ENCODE assay signal across 7 cellular contexts in the genomic region with DNA sequence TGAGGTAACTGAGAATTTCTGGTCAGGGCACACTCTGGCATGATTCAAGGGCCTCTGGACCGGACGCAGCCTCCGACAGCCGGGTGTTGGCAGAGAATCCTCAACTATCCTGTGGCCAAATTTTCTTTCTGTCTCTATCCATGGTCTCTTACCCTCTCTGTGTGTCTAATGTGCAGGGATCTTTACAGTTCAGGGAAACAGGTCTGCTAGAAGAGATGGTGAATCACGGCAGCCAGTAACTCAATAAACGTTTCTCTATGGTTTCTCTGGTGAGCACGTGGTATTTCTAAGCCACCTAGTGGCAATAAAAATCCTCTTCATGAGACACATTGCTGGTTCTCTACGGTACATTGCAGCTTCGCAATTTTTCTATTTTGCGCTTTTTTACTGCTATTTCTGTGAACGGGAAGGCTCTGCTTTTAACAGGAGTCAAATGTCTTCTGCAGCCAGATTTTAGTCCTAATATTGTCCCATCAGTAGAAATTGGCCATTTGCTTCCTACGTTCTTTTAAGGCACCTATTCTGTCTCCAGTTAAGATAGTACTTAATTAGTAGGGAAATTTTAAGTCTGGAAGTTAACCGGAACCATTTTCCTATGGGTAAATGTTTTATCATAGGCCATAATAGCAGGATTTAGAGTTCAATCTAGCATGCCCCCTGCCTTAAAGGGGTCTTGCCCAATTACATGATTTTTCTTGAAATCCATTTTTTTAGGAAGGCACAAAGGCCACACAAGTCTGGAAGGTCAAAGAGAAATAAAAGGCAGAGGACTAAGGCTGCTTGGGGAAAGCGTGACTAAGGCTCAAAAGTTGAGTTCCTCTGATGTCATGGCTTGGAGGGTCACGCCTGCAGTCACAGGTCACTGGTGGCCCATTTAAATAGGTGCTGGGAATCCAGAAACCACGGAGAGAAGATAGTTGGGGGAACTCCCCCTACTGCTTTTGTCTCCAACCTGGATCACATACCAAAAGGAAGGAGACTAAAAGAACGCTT. TPM values are rescaled to one million over a fixed set of nuclear protein-coding genes. Genes with fewer than 3 reads are reported as not detected.
DNase-seq lines count a peak whose midpoint lies in the region; ATAC-seq and TF ChIP-seq lines count a peak whose summit lies in the region.

No MANE protein-coding gene starts in this region.

- intact Hi-C loops in left lung (cut with DNase I), result no loop called here

- no peaks in the 10 kb centered on the region for H3K27me3 ChIP-seq in left lung

- CTCF ChIA-PET in HEK293 (lab: Yijun Ruan, JAX), result interaction anchor here (0.6 to 2.7 kb wide), 4 partner anchors 10 to 242 kb away, joined by 3 to 16 read pairs (median 4); no protein-coding TSS in a partner anchor

- POLR2A ChIA-PET in HEK293 (lab: Yijun Ruan, JAX), result no interaction called here

- H3K4me3 ChIP-seq in HEK293 (ENCODE audit: low read depth, low read length), result no peak overlapping the region
- H3K4me3 ChIP-seq in left lung, result no peak overlapping the region

- no peaks in the 10 kb centered on the region for H3K36me3 ChIP-seq in HEK293 (ENCODE audit: control insufficient read depth in 2 of 2, insufficient read depth in 1 of 2, low read length in 2 of 2)
- no peaks in the 10 kb centered on the region for H3K36me3 ChIP-seq in left lung

- TF ChIP-seq CTCF in HEK293 (tag by site-specific recombination; IDR thresholded peaks at IDR 0.05), result no peak
- TF ChIP-seq CTCF in left lung (IDR thresholded peaks at IDR 0.05), result peak; percentile 57

- H3K4me1 ChIP-seq in HEK293 (ENCODE audit: control insufficient read depth, insufficient read depth, low read length) (peaks cover 6% of the 10 kb centered on the region; the same call in 1 of the 2 replicates), left lung (peaks cover 0 to 21% of the 10 kb centered on the region in 2 donors)

- H3K9me3 ChIP-seq in HEK293 (ENCODE audit: control insufficient read depth, insufficient read depth, low read depth, low read length) (no peaks in the 10 kb centered on the region), left lung (no peaks in the 10 kb centered on the region)

- ATAC-seq in left lung, result peak; percentile 93
- peak; percentile 91 for ATAC-seq in stimulated activated naive CD8-positive, alpha-beta T cell treated with anti-CD3 and anti-CD28 coated beads, Interleukin-15, Interleukin-2, amounts not matched to agents 100 U/mL and 50 U/mL, for 24 hours
- ATAC-seq in HG02759 (IDR thresholded peaks at IDR 0.05; ENCODE audit: unreplicated experiment), result no peak

- DNase-seq in DMS53 (lab: John Stamatoyannopoulos, UW) (peak; percentile 74), SHP77 treated with DMSO at 0.1 percent for 48 hours (lab: John Stamatoyannopoulos, UW) (peak; percentile 55), cerebellar cortex (ENCODE audit: low spot score) (peak; percentile 77), left lung (no peak)
- no peak for DNase-seq in stimulated activated naive CD8-positive, alpha-beta T cell treated with anti-CD3 and anti-CD28 coated beads, Interleukin-15, Interleukin-2, amounts not matched to agents 100 U/mL and 50 U/mL, for 24 hours

- H3K27ac ChIP-seq in HEK293 (ENCODE audit: extremely low read depth, low read depth, low read length), result no peak overlapping the region
- H3K27ac ChIP-seq in left lung, result no peak overlapping the region

TF ChIP-seq in HEK293, 187 proteins besides CTCF, POLR2A, EP300 and RAD21 (continues in another document):
- TF ChIP-seq, protein P1, sequence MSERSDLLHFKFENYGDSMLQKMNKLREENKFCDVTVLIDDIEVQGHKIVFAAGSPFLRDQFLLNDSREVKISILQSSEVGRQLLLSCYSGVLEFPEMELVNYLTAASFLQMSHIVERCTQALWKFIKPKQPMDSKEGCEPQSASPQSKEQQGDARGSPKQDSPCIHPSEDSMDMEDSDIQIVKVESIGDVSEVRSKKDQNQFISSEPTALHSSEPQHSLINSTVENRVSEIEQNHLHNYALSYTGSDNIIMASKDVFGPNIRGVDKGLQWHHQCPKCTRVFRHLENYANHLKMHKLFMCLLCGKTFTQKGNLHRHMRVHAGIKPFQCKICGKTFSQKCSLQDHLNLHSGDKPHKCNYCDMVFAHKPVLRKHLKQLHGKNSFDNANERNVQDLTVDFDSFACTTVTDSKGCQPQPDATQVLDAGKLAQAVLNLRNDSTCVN (tag by site-specific recombination; optimal IDR thresholded peaks at IDR 0.05), result no peak
- no peak for TF ChIP-seq ZNF585B (tag by site-specific recombination; IDR thresholded peaks at IDR 0.05)
- no peak for TF ChIP-seq ZNF626 (tag by site-specific recombination; IDR thresholded peaks at IDR 0.05)
- no peak for TF ChIP-seq ZNF704 (tag by site-specific recombination; IDR thresholded peaks at IDR 0.05)
- TF ChIP-seq PBX3 (CRISPR knock-in tag; IDR thresholded peaks at IDR 0.05), result no peak
- TF ChIP-seq SP7 (tag by site-specific recombination; IDR thresholded peaks at IDR 0.05), result no peak
- TF ChIP-seq ZFP69B (tag by site-specific recombination; IDR thresholded peaks at IDR 0.05), result peak; percentile 42; the same call in 1 of the 2 replicates
- TF ChIP-seq, protein P2, sequence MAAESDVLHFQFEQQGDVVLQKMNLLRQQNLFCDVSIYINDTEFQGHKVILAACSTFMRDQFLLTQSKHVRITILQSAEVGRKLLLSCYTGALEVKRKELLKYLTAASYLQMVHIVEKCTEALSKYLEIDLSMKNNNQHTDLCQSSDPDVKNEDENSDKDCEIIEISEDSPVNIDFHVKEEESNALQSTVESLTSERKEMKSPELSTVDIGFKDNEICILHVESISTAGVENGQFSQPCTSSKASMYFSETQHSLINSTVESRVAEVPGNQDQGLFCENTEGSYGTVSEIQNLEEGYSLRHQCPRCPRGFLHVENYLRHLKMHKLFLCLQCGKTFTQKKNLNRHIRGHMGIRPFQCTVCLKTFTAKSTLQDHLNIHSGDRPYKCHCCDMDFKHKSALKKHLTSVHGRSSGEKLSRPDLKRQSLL (tag by site-specific recombination; IDR thresholded peaks at IDR 0.05), result no peak
- no peak for TF ChIP-seq ZNF600 (tag by site-specific recombination; IDR thresholded peaks at IDR 0.05)
- peak; percentile 39; the same call in 1 of the 2 replicates for TF ChIP-seq ZNF335 (tag by site-specific recombination; conservative IDR thresholded peaks at IDR 0.05)
- TF ChIP-seq, protein P3, sequence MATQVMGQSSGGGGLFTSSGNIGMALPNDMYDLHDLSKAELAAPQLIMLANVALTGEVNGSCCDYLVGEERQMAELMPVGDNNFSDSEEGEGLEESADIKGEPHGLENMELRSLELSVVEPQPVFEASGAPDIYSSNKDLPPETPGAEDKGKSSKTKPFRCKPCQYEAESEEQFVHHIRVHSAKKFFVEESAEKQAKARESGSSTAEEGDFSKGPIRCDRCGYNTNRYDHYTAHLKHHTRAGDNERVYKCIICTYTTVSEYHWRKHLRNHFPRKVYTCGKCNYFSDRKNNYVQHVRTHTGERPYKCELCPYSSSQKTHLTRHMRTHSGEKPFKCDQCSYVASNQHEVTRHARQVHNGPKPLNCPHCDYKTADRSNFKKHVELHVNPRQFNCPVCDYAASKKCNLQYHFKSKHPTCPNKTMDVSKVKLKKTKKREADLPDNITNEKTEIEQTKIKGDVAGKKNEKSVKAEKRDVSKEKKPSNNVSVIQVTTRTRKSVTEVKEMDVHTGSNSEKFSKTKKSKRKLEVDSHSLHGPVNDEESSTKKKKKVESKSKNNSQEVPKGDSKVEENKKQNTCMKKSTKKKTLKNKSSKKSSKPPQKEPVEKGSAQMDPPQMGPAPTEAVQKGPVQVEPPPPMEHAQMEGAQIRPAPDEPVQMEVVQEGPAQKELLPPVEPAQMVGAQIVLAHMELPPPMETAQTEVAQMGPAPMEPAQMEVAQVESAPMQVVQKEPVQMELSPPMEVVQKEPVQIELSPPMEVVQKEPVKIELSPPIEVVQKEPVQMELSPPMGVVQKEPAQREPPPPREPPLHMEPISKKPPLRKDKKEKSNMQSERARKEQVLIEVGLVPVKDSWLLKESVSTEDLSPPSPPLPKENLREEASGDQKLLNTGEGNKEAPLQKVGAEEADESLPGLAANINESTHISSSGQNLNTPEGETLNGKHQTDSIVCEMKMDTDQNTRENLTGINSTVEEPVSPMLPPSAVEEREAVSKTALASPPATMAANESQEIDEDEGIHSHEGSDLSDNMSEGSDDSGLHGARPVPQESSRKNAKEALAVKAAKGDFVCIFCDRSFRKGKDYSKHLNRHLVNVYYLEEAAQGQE (tag by site-specific recombination; IDR thresholded peaks at IDR 0.05), result 0 out of 2 replicates have a peak, but pooled peaks have one; percentile 36
- TF ChIP-seq ZXDB (tag by site-specific recombination; IDR thresholded peaks at IDR 0.05), result 0 out of 2 replicates have a peak, but pooled peaks have one; percentile 18
- TF ChIP-seq ZNF514 (tag by site-specific recombination; IDR thresholded peaks at IDR 0.05), result no peak
- peak; percentile 63; the same call in 1 of the 2 replicates for TF ChIP-seq ZNF660 (tag by site-specific recombination; IDR thresholded peaks at IDR 0.05)
- TF ChIP-seq ZNF654 (tag by site-specific recombination; IDR thresholded peaks at IDR 0.05; ENCODE audit: low read depth), result peak; percentile 45
- TF ChIP-seq, protein P4, sequence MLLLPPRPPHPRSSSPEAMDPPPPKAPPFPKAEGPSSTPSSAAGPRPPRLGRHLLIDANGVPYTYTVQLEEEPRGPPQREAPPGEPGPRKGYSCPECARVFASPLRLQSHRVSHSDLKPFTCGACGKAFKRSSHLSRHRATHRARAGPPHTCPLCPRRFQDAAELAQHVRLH (tag by site-specific recombination; IDR thresholded peaks at IDR 0.05), result peak; percentile 63; the same call in 1 of the 2 replicates

RNA-seq across cellular contexts. Expression of gene QPRT, which starts 31.5 kb away (rescaled TPM):
- 10 to 100 TPM; 21.9 to 27.1 TPM for total RNA-seq in left lung

RNA-seq across cellular contexts. Expression of gene C16orf54, which starts 35.3 kb away (rescaled TPM):
- 10 to 100 TPM in 1 of 2 donors, 1 to 10 TPM in 1; 3.3 to 13.6 TPM for total RNA-seq in left lung

RNA-seq across cellular contexts. Expression of gene SPN, which starts 47.5 kb away (rescaled TPM):
- total RNA-seq in left lung, result 10 to 100 TPM; 27.7 to 29.1 TPM

Comparison
In these comparisons a context has a peak if more than half of its experiments do, and no peak if none do; other contexts are left out.
1. DNase-seq: peak in DMS53 (single experiment), SHP77 treated with DMSO at 0.1 percent for 48 hours (single experiment) and cerebellar cortex (single experiment); none in left lung (0 of 2) and stimulated activated naive CD8-positive, alpha-beta T cell treated with anti-CD3 and anti-CD28 coated beads, Interleukin-15, Interleukin-2, amounts not matched to agents 100 U/mL and 50 U/mL, for 24 hours (single experiment).